ENCODE assay signal across 32 cellular contexts in genomic region chr19:53894736-53895135, GRCh38. TPM values are rescaled to one million over a fixed set of nuclear protein-coding genes. Genes with fewer than 3 reads are reported as not detected.
DNase-seq lines count a peak whose midpoint lies in the region; ATAC-seq, FAIRE-seq and TF ChIP-seq lines count a peak whose summit lies in the region.
"Had no signal": no experiment of that assay in that cellular context is flagged by ENCODE, and none has a peak within 500 bp of the region (broad histone marks: within the 10 kb centered on the region; RNA-seq: fewer than 3 reads in every experiment).

No MANE protein-coding gene starts in this region.

- ATAC-seq in A549 (no peak), WTC11 (no peak), GM21528 (IDR thresholded peaks at IDR 0.05; ENCODE audit: low FRiP score, unreplicated experiment) (no peak), GM21529 (IDR thresholded peaks at IDR 0.05; ENCODE audit: unreplicated experiment) (no peak)
- no peak for ATAC-seq in stimulated activated naive CD8-positive, alpha-beta T cell treated with anti-CD3 and anti-CD28 coated beads, Interleukin-15, amount 100 ng/mL, for 72 hours
- ATAC-seq: HepG2 had no signal

- peak overlapping the region; percentile 5; the same call in 1 of the 3 replicates for H3K4me2 ChIP-seq in A549
- H3K4me2 ChIP-seq: BLaER1 had no signal

- FAIRE-seq in A549 (lab: Jason Lieb, UNC): no peak
- FAIRE-seq: D721Med, GM18507, HepG2 had no signal

- H3K4me1 ChIP-seq in A549: peaks cover 15% of the 10 kb centered on the region; the same call in 2 of the 3 replicates
- H3K4me1 ChIP-seq: HAP-1 had no signal

- H3K4me3 ChIP-seq in A549: no peak overlapping the region
- H3K4me3 ChIP-seq: BLaER1, HAP-1, SK-N-MC had no signal

- no peaks in the 10 kb centered on the region for H3K9me3 ChIP-seq in A549
- H3K9me3 ChIP-seq: BLaER1, HAP-1 had no signal

- TF ChIP-seq RAD21 in A549 (conservative IDR thresholded peaks at IDR 0.05 in 1 of 2, IDR thresholded peaks at IDR 0.05 in 1 of 2): no peak

- CTCF ChIA-PET in A549 (lab: Yijun Ruan, JAX): interaction anchor here (0.7 to 6.3 kb wide), 5 partner anchors 8 to 146 kb away, joined by 3 to 38 read pairs (median 3); partner anchors contain the start of genes CACNG7 and PRKCG
- CTCF ChIA-PET in WTC11 (lab: Charles Lee): interaction anchor here (1.1 kb wide), 2 partner anchors 18 to 52 kb away, joined by 4 to 5 read pairs; no protein-coding TSS in a partner anchor

- DNase-seq in A549 (ENCODE audit: low read depth in 1 of 2, low spot score in 1 of 2) (peak in 1 of 2 experiments; percentile 51), M059J (ENCODE audit: low read depth) (peak; percentile 57), WTC11 (ENCODE audit: low spot score) (no peak), islet precursor cell (peak; percentile 82)
- DNase-seq in stimulated activated naive CD8-positive, alpha-beta T cell treated with anti-CD3 and anti-CD28 coated beads, Interleukin-15, amount 100 ng/mL, for 72 hours: no peak
- DNase-seq: 8988T; CD4-positive, CD25-positive, alpha-beta regulatory T cell; DMS53; GOT3; Karpas-422; NCI-H1105 treated with DMSO at 0.1 percent for 48 hours; NCI-H146; NCI-H1930; NCI-H2107; NCI-H446 treated with DMSO at 0.1 percent for 48 hours; NCI-H526; NCI-H82; NK-92 treated with Interleukin-12 subunit alpha and Interleukin-12 subunit beta, amount 100 ng/mL, for 24 hours; RPMI8226; SIG-M5; SW 1271 had no signal

- peaks cover 10% of the 10 kb centered on the region for H3K36me3 Mint-ChIP-seq in WTC11
- H3K36me3 Mint-ChIP-seq: CD4-positive, CD25-positive, alpha-beta regulatory T cell had no signal

- H3K27ac ChIP-seq in A549: no peak overlapping the region
- H3K27ac ChIP-seq: BLaER1, HL-60, SK-N-MC had no signal

- POLR2A ChIA-PET in A549 (lab: Yijun Ruan, JAX): no interaction called here
- POLR2A ChIA-PET in WTC11 (lab: Charles Lee): interaction anchor here (0.7 kb wide), 1 partner anchor 28 kb away, joined by 4 read pairs; no protein-coding TSS in a partner anchor

- no peak for TF ChIP-seq POLR2A in A549 (IDR thresholded peaks at IDR 0.05; ENCODE audit: low read length)

- no peak for TF ChIP-seq EP300 in A549 (IDR thresholded peaks at IDR 0.05)

- 60% methylated on average over 8 of the region's 8 CpGs for WGBS in A549 (ENCODE audit: missing lambda C conversion rate)

- peaks cover 43% of the 10 kb centered on the region for H3K4me1 Mint-ChIP-seq in WTC11
- H3K4me1 Mint-ChIP-seq in stimulated activated naive CD8-positive, alpha-beta T cell treated with anti-CD3 and anti-CD28 coated beads, Interleukin-15, amount 100 ng/mL, for 72 hours: peaks cover 22% of the 10 kb centered on the region

- H3K4me3 Mint-ChIP-seq in WTC11: no peak overlapping the region
- H3K4me3 Mint-ChIP-seq in stimulated activated naive CD8-positive, alpha-beta T cell treated with anti-CD3 and anti-CD28 coated beads, Interleukin-15, amount 100 ng/mL, for 72 hours: no peak overlapping the region
- H3K4me3 Mint-ChIP-seq: CD4-positive, CD25-positive, alpha-beta regulatory T cell had no signal

- H3K27me3 Mint-ChIP-seq in WTC11 (ENCODE audit: low read depth): peaks cover 5% of the 10 kb centered on the region; the same call in 1 of the 2 replicates
- H3K27me3 Mint-ChIP-seq in stimulated activated naive CD8-positive, alpha-beta T cell treated with anti-CD3 and anti-CD28 coated beads, Interleukin-15, amount 100 ng/mL, for 72 hours: peaks cover 76% of the 10 kb centered on the region

- TF ChIP-seq CTCF in A549 (IDR thresholded peaks at IDR 0.05) (no peak), WTC11 (IDR thresholded peaks at IDR 0.05) (no peak)

- H3K9me3 Mint-ChIP-seq in WTC11: no peaks in the 10 kb centered on the region
- no peaks in the 10 kb centered on the region for H3K9me3 Mint-ChIP-seq in stimulated activated naive CD8-positive, alpha-beta T cell treated with anti-CD3 and anti-CD28 coated beads, Interleukin-15, amount 100 ng/mL, for 72 hours

- peak overlapping the region; percentile 34 for H3K27ac Mint-ChIP-seq in WTC11
- H3K27ac Mint-ChIP-seq in stimulated activated naive CD8-positive, alpha-beta T cell treated with anti-CD3 and anti-CD28 coated beads, Interleukin-15, amount 100 ng/mL, for 72 hours: no peak overlapping the region
- H3K27ac Mint-ChIP-seq: CD4-positive, CD25-positive, alpha-beta regulatory T cell had no signal

TF ChIP-seq in A549, 52 proteins besides CTCF, POLR2A, EP300 and RAD21:
- TF ChIP-seq TP53 (CRISPR knock-in tag; IDR thresholded peaks at IDR 0.05): no peak
- TF ChIP-seq TFCP2L1 (CRISPR knock-in tag; IDR thresholded peaks at IDR 0.05): no peak
- no peak for TF ChIP-seq CHD4 (IDR thresholded peaks at IDR 0.05; ENCODE audit: borderline replicate concordance)
- TF ChIP-seq SREBF2 (IDR thresholded peaks at IDR 0.05): no peak
- no peak for TF ChIP-seq MAFK (IDR thresholded peaks at IDR 0.05; ENCODE audit: partially characterized antibody)
- TF ChIP-seq JUNB (IDR thresholded peaks at IDR 0.05): no peak
- no peak for TF ChIP-seq RNF2 (IDR thresholded peaks at IDR 0.05; ENCODE audit: borderline replicate concordance, low read depth)
- TF ChIP-seq CEBPB (IDR thresholded peaks at IDR 0.05): no peak
- no peak for TF ChIP-seq CBX8 (IDR thresholded peaks at IDR 0.05)
- no peak for TF ChIP-seq MYC (IDR thresholded peaks at IDR 0.05; ENCODE audit: borderline replicate concordance, low read length)

TF ChIP-seq in WTC11, 78 proteins besides CTCF, POLR2A, EP300 and RAD21:
- no peak for TF ChIP-seq ZNF396 (CRISPR knock-in tag; IDR thresholded peaks at IDR 0.05; ENCODE audit: borderline replicate concordance)
- no peak for TF ChIP-seq ATF3 (CRISPR knock-in tag; conservative IDR thresholded peaks at IDR 0.05)

RNA-seq across cellular contexts. Expression of gene PRKCG, which starts 12.7 kb away (rescaled TPM):
- polyA plus RNA-seq in A549 (2011; rRNA removed): 0.61 and 0.79 TPM in 2 replicates
- 1.2 and 1.3 TPM in 2 replicates for polyA plus RNA-seq in A549 (2012; cell fraction: cytosol; rRNA removed)
- polyA plus RNA-seq in A549 (2012; cell fraction: nucleus; rRNA removed): 8.9 and 9.2 TPM in 2 replicates
- 0.81 to 0.96 TPM (median 0.81 TPM) in 3 replicates for polyA plus RNA-seq in A549 (2017; fragmentation: RNase III; extraction: RNeasy Plus Mini Kit Qiagen cat#74134 plus additional on column Dnase treatment)
- 1.5 and 2.6 TPM in 2 replicates for polyA minus RNA-seq in A549 (2011; rRNA and poly(A)+ RNA removed)
- not detected in 2 replicates for total RNA-seq in M059J (2014; rRNA removed; shearing (Covaris generic))
- 23.0 to 30.0 TPM (median 27.5 TPM) in 3 replicates for total RNA-seq in WTC11 (2021)
- total RNA-seq: CD4-positive, CD25-positive, alpha-beta regulatory T cell; Daoy had no signal
- polyA plus RNA-seq: CD4-positive, CD25-positive, alpha-beta regulatory T cell had no signal

RNA-seq across cellular contexts. Expression of gene CACNG7, which starts 14.3 kb away (rescaled TPM):
- polyA plus RNA-seq in A549 (2011; rRNA removed): 11.5 and 12.8 TPM in 2 replicates
- 26.4 and 37.4 TPM in 2 replicates for polyA plus RNA-seq in A549 (2012; cell fraction: cytosol; rRNA removed)
- 33.7 and 37.2 TPM in 2 replicates for polyA plus RNA-seq in A549 (2012; cell fraction: nucleus; rRNA removed)
- polyA plus RNA-seq in A549 (2017; fragmentation: RNase III; extraction: RNeasy Plus Mini Kit Qiagen cat#74134 plus additional on column Dnase treatment): 6.3 to 7.6 TPM (median 6.8 TPM) in 3 replicates
- 6.0 and 7.6 TPM in 2 replicates for polyA minus RNA-seq in A549 (2011; rRNA and poly(A)+ RNA removed)
- total RNA-seq in M059J (2014; rRNA removed; shearing (Covaris generic)): not detected in 2 replicates
- total RNA-seq in WTC11 (2021): 33.3 to 44.1 TPM (median 43.2 TPM) in 3 replicates
- total RNA-seq: CD4-positive, CD25-positive, alpha-beta regulatory T cell; HepG2; HT-29 had no signal
- polyA plus RNA-seq: CD4-positive, CD25-positive, alpha-beta regulatory T cell; HepG2 had no signal

RNA-seq across cellular contexts. Expression of gene MYADM, which starts 27.1 kb away (rescaled TPM):
- polyA plus RNA-seq in A549 (2011; rRNA removed) (37.7 and 56.1 TPM in 2 replicates), A549 (2017; fragmentation: RNase III; extraction: RNeasy Plus Mini Kit Qiagen cat#74134 plus additional on column Dnase treatment) (90.4 to 103 TPM (median 90.7 TPM) in 3 replicates)
- 83.9 and 158 TPM in 2 replicates for polyA plus RNA-seq in A549 (2012; cell fraction: cytosol; rRNA removed)
- 385 and 422 TPM in 2 replicates for polyA plus RNA-seq in A549 (2012; cell fraction: nucleus; rRNA removed)
- 50.8 and 63.0 TPM in 2 replicates for polyA minus RNA-seq in A549 (2011; rRNA and poly(A)+ RNA removed)
- 26.6 and 41.1 TPM in 2 replicates for total RNA-seq in M059J (2014; rRNA removed; shearing (Covaris generic))
- total RNA-seq in WTC11 (2021): 78.6 to 86.4 TPM (median 79.7 TPM) in 3 replicates

Comparison
In these comparisons a context has a peak if more than half of its experiments do, and no peak if none do; other contexts are left out.
1. DNase-seq: peak in M059J (single experiment) and islet precursor cell (single experiment); none in WTC11 (single experiment) and stimulated activated naive CD8-positive, alpha-beta T cell treated with anti-CD3 and anti-CD28 coated beads, Interleukin-15, amount 100 ng/mL, for 72 hours (0 of 2).
2. RNA of gene PRKCG, which starts 12.7 kb away (total RNA-seq): 23.0 to 30.0 TPM in WTC11; not detected in M059J; every median in the first group is over 10 times any median in the second.
3. RNA of gene CACNG7, which starts 14.3 kb away (total RNA-seq): 33.3 to 44.1 TPM in WTC11; not detected in M059J; every median in the first group is over 10 times any median in the second.